18 cellular contexts compared by ENCODE assay signal in genomic region chr5:105392122-105392709, GRCh38.
DNase-seq lines count a peak whose midpoint lies in the region; ATAC-seq, FAIRE-seq and TF ChIP-seq lines count a peak whose summit lies in the region.
"Had no signal": no experiment of that assay in that cellular context is flagged by ENCODE, and none has a peak within 500 bp of the region (broad histone marks: within the 10 kb centered on the region; RNA-seq: fewer than 3 reads in every experiment).

No MANE protein-coding gene starts in this region.

- H4K20me1 ChIP-seq in HCT116 (ENCODE audit: insufficient read depth) (no peaks in the 10 kb centered on the region), H1 (replicated peaks in 1 of 2; ENCODE audit: control insufficient read depth in 1 of 2, insufficient read depth in 2 of 2, low read length in 2 of 2) (no peaks in the 10 kb centered on the region)

- 0 out of 2 replicates have a peak overlapping the region, but pooled peaks have one; percentile 72 for H2BK15ac ChIP-seq in H1 (ENCODE audit: low read length)

- H3K56ac ChIP-seq in H1 (replicated peaks; ENCODE audit: insufficient read length, low read depth, low read length): no peak overlapping the region

- TF ChIP-seq CTCF in C4-2B (conservative IDR thresholded peaks at IDR 0.05) (no peak), HCT116 (IDR thresholded peaks at IDR 0.05 in 2 of 3, conservative IDR thresholded peaks at IDR 0.05 in 1 of 3; ENCODE audit: borderline replicate concordance in 1 of 3, insufficient read depth in 1 of 3, low read depth in 2 of 3, low read length in 2 of 3) (no peak), H1 (IDR thresholded peaks at IDR 0.05; ENCODE audit: control extremely low read depth in 1 of 3, insufficient read depth in 1 of 3, low read depth in 1 of 3, low read length in 3 of 3) (no peak), body of pancreas (IDR thresholded peaks at IDR 0.05) (no peak)

- H4K5ac ChIP-seq in H1 (ENCODE audit: insufficient read length, low read depth, low read length): no peak overlapping the region

- no peak overlapping the region for H2BK20ac ChIP-seq in H1 (ENCODE audit: low read length)

- DNase-seq in HCT116 (ENCODE audit: low read depth, low spot score) (peak; percentile 7), H1 (ENCODE audit: low read depth in 1 of 2, low spot score in 2 of 2) (no peak), trophoblast cell (peak; percentile 99), DMS153 treated with DMSO at 0.1 percent for 48 hours (lab: John Stamatoyannopoulos, UW; ENCODE audit: unreplicated experiment) (no peak), body of pancreas (no peak), hypothalamus (lab: John Stamatoyannopoulos, UW) (no peak)
- DNase-seq: Caco-2, DND-41, GF-D8, KG1, NCI-H1092 treated with DMSO at 0.1 percent for 48 hours, NCI-H187, NCI-H446 had no signal

- H4K12ac ChIP-seq in trophoblast cell (ENCODE audit: low read depth, low read length): no peak overlapping the region

- H3K27ac ChIP-seq in C4-2B (peak overlapping the region; percentile 62), HCT116 (ENCODE audit: low read depth, low read length) (peak overlapping the region; percentile 61), H1 (ENCODE audit: low read depth, low read length) (no peak overlapping the region), trophoblast cell (ENCODE audit: low read depth, low read length) (no peak overlapping the region), body of pancreas (no peak overlapping the region)

- H3K4me3 ChIP-seq in HCT116 (replicated peaks in 1 of 2; ENCODE audit: low read depth in 1 of 2, low read length in 2 of 2) (peak overlapping the region; percentile 65 to 69), H1 (ENCODE audit: extremely low read depth in 1 of 4, insufficient read depth in 2 of 4, low read depth in 3 of 4, low read length in 4 of 4) (no peak overlapping the region), trophoblast cell (ENCODE audit: low read depth, low read length) (peak overlapping the region; percentile 9), body of pancreas (no peak overlapping the region)
- H3K4me3 ChIP-seq: HAP-1 had no signal

- peak overlapping the region; percentile 76 for H3K4me2 ChIP-seq in HCT116 (ENCODE audit: low read length)
- H3K4me2 ChIP-seq in H1 (ENCODE audit: insufficient read depth in 1 of 2, low read depth in 2 of 2, low read length in 2 of 2): no peak overlapping the region
- H3K4me2 ChIP-seq in trophoblast cell (ENCODE audit: low read length): no peak overlapping the region

- POLR2A ChIA-PET in HCT116 (lab: Charles Lee): interaction anchor here (0.5 to 1.5 kb wide), 6 partner anchors 8 to 200 kb away, joined by 3 to 7 read pairs (median 4); no protein-coding TSS in a partner anchor
- POLR2A ChIA-PET in H1 (lab: Charles Lee; ENCODE audit: partially characterized antibody): no interaction called here

- BruUV-seq in HCT116 (replicated peaks; lab: Mats Ljungman, UMichigan): TSS peak; percentile 76

- H4K8ac ChIP-seq in H1 (ENCODE audit: extremely low read depth, insufficient read depth, low read length): peak overlapping the region; percentile 1; the same call in 1 of the 2 replicates
- no peak overlapping the region for H4K8ac ChIP-seq in trophoblast cell (ENCODE audit: low read depth, low read length)

- H3K27me3 ChIP-seq in HCT116 (ENCODE audit: insufficient read depth, low read length) (no peaks in the 10 kb centered on the region), H1 (replicated peaks in 1 of 4; ENCODE audit: control insufficient read depth in 3 of 4, extremely low read depth in 1 of 4, insufficient read depth in 3 of 4, low read length in 3 of 4) (no peaks in the 10 kb centered on the region), trophoblast cell (ENCODE audit: insufficient read depth, low read length) (no peaks in the 10 kb centered on the region), body of pancreas (no peaks in the 10 kb centered on the region)

- intact Hi-C loops in HCT116 (cut with micrococcal nuclease): no loop called here
- intact Hi-C loops in body of pancreas (cut with DNase I): no loop called here

- H3K14ac ChIP-seq in H1 (ENCODE audit: insufficient read length) (no peak overlapping the region), trophoblast cell (ENCODE audit: low read length) (no peak overlapping the region)

- TF ChIP-seq POLR2A in HCT116 (IDR thresholded peaks at IDR 0.05; ENCODE audit: borderline replicate concordance, extremely low read depth, insufficient read depth, insufficient read length): no peak
- no peak for TF ChIP-seq POLR2A in H1 (IDR thresholded peaks at IDR 0.05; ENCODE audit: control extremely low read depth in 1 of 2, low read depth in 2 of 2, low read length in 2 of 2)
- no peak for TF ChIP-seq POLR2A in body of pancreas (IDR thresholded peaks at IDR 0.05)

- H2AK5ac ChIP-seq in H1 (ENCODE audit: low read depth, low read length): no peak overlapping the region
- no peak overlapping the region for H2AK5ac ChIP-seq in trophoblast cell (ENCODE audit: low read length)

- no peak overlapping the region for H4K91ac ChIP-seq in H1 (replicated peaks; ENCODE audit: insufficient read length, low read length)
- H4K91ac ChIP-seq in trophoblast cell (ENCODE audit: low read depth, low read length): no peak overlapping the region

- H3K18ac ChIP-seq in H1 (ENCODE audit: extremely low read depth, low read length) (no peak overlapping the region), trophoblast cell (ENCODE audit: low read length) (no peak overlapping the region)

- no peak overlapping the region for H3K23ac ChIP-seq in H1 (ENCODE audit: insufficient read length)
- no peak overlapping the region for H3K23ac ChIP-seq in trophoblast cell (ENCODE audit: low read length)

- H3K79me2 ChIP-seq in HCT116 (ENCODE audit: insufficient read depth, low read length) (peaks cover 25% of the 10 kb centered on the region), H1 (ENCODE audit: control insufficient read depth in 1 of 2, insufficient read depth in 2 of 2, low read length in 2 of 2) (no peaks in the 10 kb centered on the region), trophoblast cell (ENCODE audit: control insufficient read depth, insufficient read depth, low read length, poor library complexity) (no peaks in the 10 kb centered on the region)

- peaks cover 0 to 6% of the 10 kb centered on the region in 2 experiments; a peak in 1 of 4 replicates for H3K4me1 ChIP-seq in HCT116 (ENCODE audit: control insufficient read depth in 1 of 2, insufficient read depth in 2 of 2, low read length in 2 of 2)
- H3K4me1 ChIP-seq in H1 (replicated peaks in 1 of 4; ENCODE audit: control insufficient read depth in 3 of 4, insufficient read depth in 4 of 4, low read length in 3 of 4): no peaks in the 10 kb centered on the region
- no peaks in the 10 kb centered on the region for H3K4me1 ChIP-seq in trophoblast cell (ENCODE audit: control insufficient read depth in 1 of 2, insufficient read depth in 2 of 2, low read length in 2 of 2)
- H3K4me1 ChIP-seq in body of pancreas: no peaks in the 10 kb centered on the region
- H3K4me1 ChIP-seq: Caco-2, HAP-1 had no signal

- no peak overlapping the region for H2BK120ac ChIP-seq in H1 (replicated peaks; ENCODE audit: low read depth, low read length)
- H2BK120ac ChIP-seq in trophoblast cell (ENCODE audit: insufficient read depth, low read length, poor library complexity): no peak overlapping the region

- H3K36me3 ChIP-seq in HCT116 (ENCODE audit: control insufficient read depth in 1 of 2, insufficient read depth in 2 of 2, low read length in 2 of 2) (no peaks in the 10 kb centered on the region), H1 (ENCODE audit: control insufficient read depth in 2 of 4, insufficient read depth in 4 of 4, low read length in 3 of 4) (no peaks in the 10 kb centered on the region), trophoblast cell (ENCODE audit: control insufficient read depth in 1 of 2, insufficient read depth in 2 of 2, low read length in 2 of 2) (peaks cover 0 to 2% of the 10 kb centered on the region in 2 experiments), body of pancreas (replicated peaks in 1 of 2; ENCODE audit: insufficient read depth in 1 of 2, low read depth in 2 of 2) (no peaks in the 10 kb centered on the region)
- H3K36me3 ChIP-seq: HAP-1 had no signal

- no peak overlapping the region for H2BK12ac ChIP-seq in H1 (ENCODE audit: low read depth, low read length)
- no peak overlapping the region for H2BK12ac ChIP-seq in trophoblast cell (ENCODE audit: low read length)

- H3K4ac ChIP-seq in H1 (replicated peaks; ENCODE audit: insufficient read length, low read depth, low read length): no peak overlapping the region
- no peak overlapping the region for H3K4ac ChIP-seq in trophoblast cell (ENCODE audit: low read depth, low read length)

- H3K9me2 ChIP-seq in HCT116 (ENCODE audit: insufficient read depth): no peaks in the 10 kb centered on the region

- peak; percentile 81 for ATAC-seq in HCT116
- no peak for ATAC-seq in body of pancreas
- no peak for ATAC-seq in HG02885 (IDR thresholded peaks at IDR 0.05; ENCODE audit: poor library complexity, unreplicated experiment)
- ATAC-seq: Right ventricle myocardium inferior had no signal

- TF ChIP-seq EP300 in H1 (IDR thresholded peaks at IDR 0.05; ENCODE audit: borderline replicate concordance in 1 of 2, low read depth in 2 of 2, low read length in 2 of 2): no peak

- H3K79me1 ChIP-seq in H1 (ENCODE audit: low read depth, low read length) (no peaks in the 10 kb centered on the region), trophoblast cell (ENCODE audit: low read length) (no peaks in the 10 kb centered on the region)

- TF ChIP-seq RAD21 in HCT116 (IDR thresholded peaks at IDR 0.05; ENCODE audit: low read depth): no peak
- no peak for TF ChIP-seq RAD21 in H1 (IDR thresholded peaks at IDR 0.05 in 1 of 2, conservative IDR thresholded peaks at IDR 0.05 in 1 of 2; ENCODE audit: low read depth in 2 of 2, low read length in 2 of 2)

- H2BK5ac ChIP-seq in H1 (ENCODE audit: low read depth, low read length): no peak overlapping the region
- no peak overlapping the region for H2BK5ac ChIP-seq in trophoblast cell (ENCODE audit: low read depth, low read length, poor library complexity)

- no peaks in the 10 kb centered on the region for H3K23me2 ChIP-seq in H1 (ENCODE audit: low read depth, low read length)

- no peak for FAIRE-seq in H1 (lab: Jason Lieb, UNC)
- FAIRE-seq: A204.1 had no signal

- H3K9ac ChIP-seq in HCT116 (ENCODE audit: low read length): peak overlapping the region; percentile 62
- H3K9ac ChIP-seq in H1 (replicated peaks in 1 of 4; ENCODE audit: extremely low read depth in 1 of 4, low read depth in 3 of 4, low read length in 3 of 4): no peak overlapping the region
- no peak overlapping the region for H3K9ac ChIP-seq in trophoblast cell (ENCODE audit: low read length)

- H2AFZ ChIP-seq in HCT116 (ENCODE audit: low read depth, low read length, poor library complexity, severe bottlenecking) (no peak overlapping the region), H1 (ENCODE audit: low read length) (peak overlapping the region; percentile 81), trophoblast cell (ENCODE audit: insufficient read depth, low read length, poor library complexity) (no peak overlapping the region)

- no peaks in the 10 kb centered on the region for H3K9me3 ChIP-seq in HCT116 (ENCODE audit: control insufficient read depth in 1 of 2, insufficient read depth in 1 of 2, low read depth in 1 of 2, low read length in 2 of 2)
- peaks cover 0 to 4% of the 10 kb centered on the region in 2 experiments; a peak in 1 of 4 replicates for H3K9me3 ChIP-seq in H1 (ENCODE audit: insufficient read depth in 2 of 2, low read depth in 1 of 2, low read length in 1 of 2)
- peaks cover 5% of the 10 kb centered on the region for H3K9me3 ChIP-seq in trophoblast cell (ENCODE audit: insufficient read depth, low read depth, low read length)
- H3K9me3 ChIP-seq in body of pancreas: no peaks in the 10 kb centered on the region
- H3K9me3 ChIP-seq: Caco-2, HAP-1 had no signal

- 97% methylated on average over 20 of the region's 20 CpGs; no CpG with 5 or more reads in 1 of the 2 experiments for WGBS in H1 (ENCODE audit: extremely low coverage in 1 of 2, insufficient coverage in 1 of 2, insufficient read length in 1 of 2, insufficient replicate concordance in 2 of 2, low coverage in 1 of 2, low lambda C conversion rate in 2 of 2, missing lambda C conversion rate in 1 of 2), 2 experiments
- no CpG with 5 or more reads among the region's 20 CpGs for WGBS in trophoblast cell (ENCODE audit: extremely low coverage, insufficient coverage, insufficient read length)
- 82 to 83% methylated on average over 20 of the region's 20 CpGs for WGBS in body of pancreas, 2 donors

- RAD21 ChIA-PET in HCT116 (lab: Charles Lee; ENCODE audit: low non-redundant PET in 1 of 2, low total read pairs in 2 of 2, uncharacterized antibody in 2 of 2, unreplicated experiment in 2 of 2): no interaction called here

- CTCF ChIA-PET in HCT116 (lab: Charles Lee): no interaction called here
- CTCF ChIA-PET in H1 (lab: Charles Lee; ENCODE audit: partially characterized antibody): no interaction called here

Comparison
In these comparisons a context has a peak if more than half of its experiments do, and no peak if none do; other contexts are left out.
1. H3K27ac ChIP-seq: peak in C4-2B (single experiment) and HCT116 (single experiment); none in H1 (single experiment), trophoblast cell (single experiment) and body of pancreas (0 of 4).
2. DNase-seq: peak in HCT116 (single experiment) and trophoblast cell (2 of 2); none in H1 (0 of 2), DMS153 treated with DMSO at 0.1 percent for 48 hours (single experiment), body of pancreas (0 of 4) and hypothalamus (0 of 51).
3. H3K4me3 ChIP-seq: peak in HCT116 (2 of 2) and trophoblast cell (single experiment); none in H1 (0 of 4) and body of pancreas (0 of 2).